In the genomic region with DNA sequence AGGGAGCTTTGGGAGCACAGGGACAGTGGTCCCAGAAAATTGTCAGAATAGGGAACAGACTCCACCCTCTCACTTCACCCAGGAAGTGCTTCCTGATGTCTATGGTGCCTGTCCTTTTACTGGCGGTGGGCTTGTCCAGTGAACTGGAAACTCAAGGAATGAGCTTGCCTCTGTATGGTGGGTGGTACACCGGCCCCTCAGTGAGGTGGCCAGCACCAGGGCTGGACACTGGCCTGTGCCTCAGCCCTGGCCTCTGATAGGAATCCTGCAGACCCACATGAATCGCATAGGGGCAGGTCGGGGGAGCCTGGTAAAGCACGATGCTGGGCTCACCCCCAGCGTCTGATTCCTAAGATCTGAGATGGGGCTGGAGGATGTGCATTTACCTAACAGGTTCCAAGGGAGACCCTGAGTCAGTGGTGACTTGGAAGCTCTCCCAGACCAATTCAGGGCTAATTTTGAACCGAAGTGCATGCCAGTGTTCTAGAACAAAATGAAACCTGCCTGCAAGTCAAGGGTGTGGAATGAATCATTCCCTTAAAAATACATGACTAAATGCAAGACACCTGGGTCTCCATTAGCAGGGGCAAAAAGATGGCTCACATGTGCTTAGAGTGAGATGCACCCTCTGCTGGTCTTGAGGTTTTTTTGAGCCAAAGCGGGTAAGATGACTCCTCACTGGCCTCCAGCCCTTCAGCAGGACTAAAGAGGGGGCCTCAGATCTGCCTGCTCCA, we compare ENCODE assay signal across 22 cellular contexts.
DNase-seq lines count a peak whose midpoint lies in the region; ATAC-seq, FAIRE-seq and TF ChIP-seq lines count a peak whose summit lies in the region.
"Had no signal": no experiment of that assay in that cellular context is flagged by ENCODE, and none has a peak within 500 bp of the region (broad histone marks: within the 10 kb centered on the region; RNA-seq: fewer than 3 reads in every experiment).

No MANE protein-coding gene starts in this region.

- TF ChIP-seq CTCF in GM12865 (IDR thresholded peaks at IDR 0.05; ENCODE audit: insufficient read depth, low read depth, low read length, missing control alignments) = no peak
- peak; percentile 5 for TF ChIP-seq CTCF in bronchial epithelial cell (IDR thresholded peaks at IDR 0.05; ENCODE audit: insufficient read depth, low read length, severe bottlenecking)

- DNase-seq in GM12865 (ENCODE audit: low read depth) (peak; percentile 32), NCI-H226 (peak; percentile 0), bronchial epithelial cell (ENCODE audit: low read depth) (peak; percentile 98), mesenteric fat pad (ENCODE audit: low spot score) (peak; percentile 82), germinal center (ENCODE audit: low spot score) (no peak), inferior parietal cortex (ENCODE audit: extremely low spot score) (no peak), globus pallidus (ENCODE audit: low spot score) (no peak)
- DNase-seq: activated CD4-positive, alpha-beta T cell treated with anti-CD3 and anti-CD28 coated beads for 1 hour; effector memory CD4-positive, alpha-beta T cell; EL; left colon; naive thymus-derived CD8-positive, alpha-beta T cell; NCI-H187 treated with DMSO at 0.1 percent for 48 hours; NCI-H748 treated with DMSO at 0.1 percent for 48 hours; pancreas; PC-9 had no signal

- H3K36me3 ChIP-seq in bronchial epithelial cell (ENCODE audit: control insufficient read depth, insufficient read depth, low read length) = no peaks in the 10 kb centered on the region
- H3K36me3 ChIP-seq: pancreas, suprapubic skin had no signal

- no peaks in the 10 kb centered on the region for H3K27me3 ChIP-seq in bronchial epithelial cell (ENCODE audit: control insufficient read depth, insufficient read depth, low read length)
- H3K27me3 ChIP-seq: pancreas, suprapubic skin had no signal

- ATAC-seq in HG02981 (IDR thresholded peaks at IDR 0.05; ENCODE audit: unreplicated experiment) = no peak
- ATAC-seq: left colon; naive thymus-derived CD8-positive, alpha-beta T cell; pancreas; T-cell had no signal

- H3K4me3 ChIP-seq in GM12865 (ENCODE audit: low read depth, low read length) = no peak overlapping the region
- no peak overlapping the region for H3K4me3 ChIP-seq in bronchial epithelial cell (ENCODE audit: low read depth, low read length)
- H3K4me3 ChIP-seq: pancreas, PC-9, suprapubic skin had no signal

- no peak for FAIRE-seq in bronchial epithelial cell (lab: Jason Lieb, UNC)
- FAIRE-seq: D721Med, H1, pancreas, urothelium cell line had no signal

Comparison
In these comparisons a context has a peak if more than half of its experiments do, and no peak if none do; other contexts are left out.
1. DNase-seq: peak in GM12865 (single experiment), NCI-H226 (single experiment), bronchial epithelial cell (single experiment) and mesenteric fat pad (single experiment); none in germinal center (single experiment), inferior parietal cortex (single experiment) and globus pallidus (single experiment).